Comparison of ENCODE assay signal across 8 cellular contexts in genomic region chr6:47309326-47310130, GRCh38. TPM values are rescaled to one million over a fixed set of nuclear protein-coding genes. Genes with fewer than 3 reads are reported as not detected.
DNase-seq lines count a peak whose midpoint lies in the region; FAIRE-seq and TF ChIP-seq lines count a peak whose summit lies in the region.

Gene TNFRSF21 (minus strand): TSS chr6:47309905. CDS start chr6:47309511, 394 bp downstream.

- H3K4me1 ChIP-seq in Caco-2: peaks cover 33% of the 10 kb centered on the region
- H3K4me1 ChIP-seq in endothelial cell of umbilical vein (ENCODE audit: control insufficient read depth, extremely low read depth, insufficient read depth, low read length): peaks cover 16% of the 10 kb centered on the region

- peak within 1 kb of the TSS; percentile 72 for H3K9ac ChIP-seq in endothelial cell of umbilical vein (replicated peaks; ENCODE audit: extremely low read depth, insufficient read depth, low read length)

- peak within 1 kb of the TSS; percentile 86 for H3K4me2 ChIP-seq in endothelial cell of umbilical vein (ENCODE audit: insufficient read depth, low read length)

- H2AFZ ChIP-seq in endothelial cell of umbilical vein (ENCODE audit: low read depth, low read length): peak within 1 kb of the TSS; percentile 77

- DNase-seq in Caco-2 (peak; percentile 93 to 95), GM20000 (ENCODE audit: low spot score) (peak; percentile 93), HT1080 (ENCODE audit: low read depth) (peak; percentile 92), NOMO-1 treated with dmso at 0.1 percent for 144 hours (lab: John Stamatoyannopoulos, UW; ENCODE audit: unreplicated experiment) (peak; percentile 79), endothelial cell of umbilical vein (ENCODE audit: low read depth, low spot score) (peak; percentile 95), midbrain (lab: John Stamatoyannopoulos, UW) (peak; percentile 95)
- peak; percentile 80 for DNase-seq in activated CD8-positive, alpha-beta memory T cell treated with anti-CD3 and anti-CD28 coated beads, Interleukin-2, amount 50 U/mL, for 4 hours
- peak; percentile 70 to 78 for DNase-seq in stimulated activated CD8-positive, alpha-beta memory T cell treated with anti-CD3 and anti-CD28 coated beads, Interleukin-2, amount 100 ng/mL, for 48 hours (ENCODE audit: low read depth in 2 of 2)

- H3K9me1 ChIP-seq in endothelial cell of umbilical vein (replicated peaks; ENCODE audit: control insufficient read depth, extremely low read depth, insufficient read depth, low read length): no peaks in the 10 kb centered on the region

- TF ChIP-seq CTCF in Caco-2 (IDR thresholded peaks at IDR 0.05; ENCODE audit: insufficient read depth in 1 of 2, low read depth in 1 of 2, low read length in 1 of 2, severe bottlenecking in 1 of 2, unreplicated experiment in 1 of 2) (peak; percentile 92 to 96), GM20000 (IDR thresholded peaks at IDR 0.05; ENCODE audit: extremely low read depth, missing control alignments) (peak; percentile 97), endothelial cell of umbilical vein (IDR thresholded peaks at IDR 0.05; ENCODE audit: extremely low read depth in 1 of 2, insufficient read depth in 1 of 2, low read depth in 1 of 2, low read length in 2 of 2) (peak; percentile 93 to 94)

- no peaks in the 10 kb centered on the region for H3K36me3 ChIP-seq in Caco-2 (ENCODE audit: control insufficient read depth, insufficient read depth, low read length)
- H3K36me3 ChIP-seq in endothelial cell of umbilical vein (ENCODE audit: control insufficient read depth in 2 of 2, extremely low read depth in 1 of 2, insufficient read depth in 2 of 2, low read length in 2 of 2): no peaks in the 10 kb centered on the region

- peak within 1 kb of the TSS; percentile 88 for H3K4me3 Mint-ChIP-seq in Caco-2 (ENCODE audit: unreplicated experiment)

- peaks cover 28% of the 10 kb centered on the region for H3K79me2 ChIP-seq in endothelial cell of umbilical vein (ENCODE audit: control insufficient read depth, insufficient read depth, low read length)

- no peaks in the 10 kb centered on the region for H4K20me1 ChIP-seq in endothelial cell of umbilical vein (replicated peaks; ENCODE audit: control insufficient read depth, extremely low read depth, insufficient read depth, low read length)

- H3K9me3 ChIP-seq in Caco-2: no peaks in the 10 kb centered on the region
- no peaks in the 10 kb centered on the region for H3K9me3 ChIP-seq in endothelial cell of umbilical vein (replicated peaks; ENCODE audit: control insufficient read depth, insufficient read depth, low read length)

- peak; percentile 82 for TF ChIP-seq POLR2A in endothelial cell of umbilical vein (IDR thresholded peaks at IDR 0.05; ENCODE audit: low read depth, low read length)

- peak within 1 kb of the TSS; percentile 80 for H3K27ac Mint-ChIP-seq in Caco-2 (ENCODE audit: unreplicated experiment)

- H3K27me3 ChIP-seq in Caco-2 (replicated peaks; ENCODE audit: control insufficient read depth, insufficient read depth, low read length) (no peaks in the 10 kb centered on the region), endothelial cell of umbilical vein (ENCODE audit: control insufficient read depth in 2 of 2, insufficient read depth in 2 of 2, low read length in 2 of 2) (no peaks in the 10 kb centered on the region)

- intact Hi-C loops in Caco-2 (cut with micrococcal nuclease; ENCODE audit: unreplicated experiment) (loop anchor here (1.0 to 5.0 kb wide), 5 partner anchors 31 to 212 kb away; no protein-coding TSS in a partner anchor), endothelial cell of umbilical vein (cut with micrococcal nuclease) (loop anchor here (1.0 to 5.0 kb wide), 11 partner anchors 45 to 892 kb away; no protein-coding TSS in a partner anchor)

- CTCF ChIA-PET in Caco-2 (lab: Charles Lee): no interaction called here
- CTCF ChIA-PET in endothelial cell of umbilical vein (lab: Charles Lee): interaction anchor here (0.6 to 7.4 kb wide), 12 partner anchors 10 to 891 kb away, joined by 3 to 129 read pairs (median 4); no protein-coding TSS in a partner anchor

- H3K4me1 Mint-ChIP-seq in Caco-2 (ENCODE audit: low read depth, unreplicated experiment): peaks cover 17% of the 10 kb centered on the region

- H3K36me3 Mint-ChIP-seq in Caco-2 (ENCODE audit: insufficient read depth, unreplicated experiment): peaks cover 19% of the 10 kb centered on the region

- H3K27me3 Mint-ChIP-seq in Caco-2 (ENCODE audit: insufficient read depth, unreplicated experiment): no peaks in the 10 kb centered on the region

- peak; percentile 91 for FAIRE-seq in endothelial cell of umbilical vein (lab: Jason Lieb, UNC)

- dilution Hi-C loops in endothelial cell of umbilical vein (cut with MboI; ENCODE audit: extremely low pct_ligation_motif_present, low sequenced_read_pairs): no loop called here

- H3K4me3 ChIP-seq in Caco-2 (ENCODE audit: low read depth, low read length): peak within 1 kb of the TSS; percentile 91
- H3K4me3 ChIP-seq in endothelial cell of umbilical vein (replicated peaks in 1 of 3; ENCODE audit: insufficient read depth in 1 of 3, low read depth in 1 of 3, low read length in 3 of 3): peak within 1 kb of the TSS; percentile 49 to 86 (median 80)

- BruUV-seq in Caco-2 (replicated peaks; lab: Mats Ljungman, UMichigan): TSS peak; percentile 27
- BruUV-seq in endothelial cell of umbilical vein (replicated peaks; lab: Mats Ljungman, UMichigan): TSS peak; percentile 29

- POLR2A ChIA-PET in Caco-2 (lab: Charles Lee) (no interaction called here), endothelial cell of umbilical vein (lab: Charles Lee) (no interaction called here)

- peaks cover 2% of the 10 kb centered on the region for H3K9me3 Mint-ChIP-seq in Caco-2 (ENCODE audit: unreplicated experiment)

- peak within 1 kb of the TSS; percentile 60 for H3K27ac ChIP-seq in endothelial cell of umbilical vein (ENCODE audit: insufficient read depth, low read depth, low read length)

TF ChIP-seq in endothelial cell of umbilical vein, 7 proteins besides CTCF, POLR2A, EP300 and RAD21:
- no peak for TF ChIP-seq EZH2 (IDR thresholded peaks at IDR 0.05; ENCODE audit: borderline replicate concordance, low read depth, low read length, severe bottlenecking)
- TF ChIP-seq MYC (IDR thresholded peaks at IDR 0.05; ENCODE audit: low read depth, low read length): peak; percentile 50
- no peak for TF ChIP-seq GATA2 (IDR thresholded peaks at IDR 0.05; ENCODE audit: insufficient read depth, insufficient read length, low read depth, low read length)
- TF ChIP-seq, protein P1, sequence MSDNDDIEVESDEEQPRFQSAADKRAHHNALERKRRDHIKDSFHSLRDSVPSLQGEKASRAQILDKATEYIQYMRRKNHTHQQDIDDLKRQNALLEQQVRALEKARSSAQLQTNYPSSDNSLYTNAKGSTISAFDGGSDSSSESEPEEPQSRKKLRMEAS (IDR thresholded peaks at IDR 0.05; ENCODE audit: insufficient read depth, insufficient read length): peak; percentile 85
- TF ChIP-seq FOS (IDR thresholded peaks at IDR 0.05; ENCODE audit: borderline replicate concordance, insufficient read depth, low read length): no peak
- peak; percentile 57 for TF ChIP-seq POLR2AphosphoS5 (IDR thresholded peaks at IDR 0.05; ENCODE audit: insufficient read depth, low read depth, low read length)
- no peak for TF ChIP-seq JUN (IDR thresholded peaks at IDR 0.05; ENCODE audit: borderline replicate concordance, insufficient read depth, insufficient read length, low read depth)

RNA-seq across cellular contexts. Expression of gene TNFRSF21, which starts in this region (rescaled TPM):
- total RNA-seq in Caco-2 (2022) (60.8 and 64.4 TPM in 2 replicates), endothelial cell of umbilical vein (40.6 and 52.3 TPM in 2 replicates)
- 35.5 and 47.5 TPM in 2 replicates for total RNA-seq in HT1080 (2014; rRNA removed; shearing (Covaris generic))
- polyA plus RNA-seq in HT1080 (2015; cell fraction: cytosol; rRNA removed): 47.5 and 60.8 TPM in 2 replicates
- 30.5 and 32.5 TPM in 2 replicates for polyA plus RNA-seq in HT1080 (2015; cell fraction: nucleus; rRNA removed)
- 24.9 and 26.0 TPM in 2 replicates for polyA plus RNA-seq in endothelial cell of umbilical vein
- polyA plus RNA-seq in endothelial cell of umbilical vein (2011; cell fraction: cytosol; rRNA removed): 29.9 and 30.9 TPM in 2 replicates
- polyA plus RNA-seq in endothelial cell of umbilical vein (2011; cell fraction: nucleus; rRNA removed): 14.2 and 15.3 TPM in 2 replicates
- 44.0 and 56.2 TPM in 2 replicates for polyA plus RNA-seq in endothelial cell of umbilical vein (2012)
- 44.6 and 48.0 TPM in 2 replicates for polyA minus RNA-seq in endothelial cell of umbilical vein
- polyA minus RNA-seq in endothelial cell of umbilical vein (2011; cell fraction: cytosol; rRNA and poly(A)+ RNA removed): 14.5 TPM
- polyA minus RNA-seq in endothelial cell of umbilical vein (2011; cell fraction: nucleus; rRNA and poly(A)+ RNA removed): 30.7 and 30.8 TPM in 2 replicates

Comparison
In these comparisons a context has a peak if more than half of its experiments do, and no peak if none do; other contexts are left out.
1. Peak in every context shown above with its lines: DNase-seq, H3K4me3 ChIP-seq and H3K27ac ChIP-seq.